In genomic region chr12:92764820-92765219, GRCh38 we compare ENCODE assay signal across 17 cellular contexts.
DNase-seq lines count a peak whose midpoint lies in the region; ATAC-seq, FAIRE-seq and TF ChIP-seq lines count a peak whose summit lies in the region.
"Had no signal": no experiment of that assay in that cellular context is flagged by ENCODE, and none has a peak within 500 bp of the region (broad histone marks: within the 10 kb centered on the region; RNA-seq: fewer than 3 reads in every experiment).

No MANE protein-coding gene starts in this region.

- WGBS in GM23248 (ENCODE audit: low coverage in 1 of 2, low lambda C conversion rate in 2 of 2, missing lambda C conversion rate in 2 of 2), 2 experiments, result 81% methylated on average over 5 of the region's 5 CpGs

- peaks cover 5% of the 10 kb centered on the region; the same call in 1 of the 2 replicates for H3F3A ChIP-seq in GM23248 (ENCODE audit: insufficient read depth)

- CTCF ChIA-PET in A673 (lab: Charles Lee), result no interaction called here

- no peaks in the 10 kb centered on the region for H3K9me3 Mint-ChIP-seq in astrocyte (ENCODE audit: unreplicated experiment)
- H3K9me3 Mint-ChIP-seq: CD8-positive, alpha-beta T cell had no signal

- intact Hi-C loops in A673 (cut with micrococcal nuclease; ENCODE audit: unreplicated experiment), result no loop called here

- H3K36me3 ChIP-seq in A673 (ENCODE audit: insufficient read depth, low read length, poor library complexity, severe bottlenecking) (no peaks in the 10 kb centered on the region), GM23248 (ENCODE audit: low read depth) (no peaks in the 10 kb centered on the region), astrocyte (ENCODE audit: insufficient read depth, low read length) (no peaks in the 10 kb centered on the region)
- H3K36me3 ChIP-seq: BE2C had no signal

- no peak overlapping the region for H3K27ac ChIP-seq in A673 (ENCODE audit: low read depth, low read length, poor library complexity, severe bottlenecking)
- no peak overlapping the region for H3K27ac ChIP-seq in GM23248
- no peak overlapping the region for H3K27ac ChIP-seq in astrocyte (ENCODE audit: low read depth, low read length)
- H3K27ac ChIP-seq: SK-N-MC had no signal

- POLR2A ChIA-PET in A673 (lab: Charles Lee; ENCODE audit: low non-redundant PET), result no interaction called here

- no peak for FAIRE-seq in astrocyte (lab: Jason Lieb, UNC)

- H3K36me3 Mint-ChIP-seq in astrocyte (ENCODE audit: low read depth, unreplicated experiment), result no peaks in the 10 kb centered on the region
- H3K36me3 Mint-ChIP-seq: CD8-positive, alpha-beta T cell had no signal

- ATAC-seq in HG03025 (IDR thresholded peaks at IDR 0.05; ENCODE audit: low FRiP score, unreplicated experiment), result no peak
- ATAC-seq in GM19035 (IDR thresholded peaks at IDR 0.05; ENCODE audit: unreplicated experiment), result no peak
- no peak for ATAC-seq in esophagus mucosa
- ATAC-seq: CD8-positive, alpha-beta T cell had no signal

- no peaks in the 10 kb centered on the region for H4K20me1 ChIP-seq in GM23248 (ENCODE audit: insufficient read depth)
- no peaks in the 10 kb centered on the region for H4K20me1 ChIP-seq in astrocyte (ENCODE audit: insufficient read depth, low read length)

- no peak overlapping the region for H3K9ac ChIP-seq in GM23248
- H3K9ac ChIP-seq in astrocyte (ENCODE audit: low read length), result no peak overlapping the region

- H3K4me3 Mint-ChIP-seq in astrocyte (ENCODE audit: unreplicated experiment), result no peak overlapping the region
- H3K4me3 Mint-ChIP-seq: CD8-positive, alpha-beta T cell had no signal

- H3K27me3 ChIP-seq in A673 (replicated peaks; ENCODE audit: insufficient read depth, low read depth, low read length, poor library complexity) (no peaks in the 10 kb centered on the region), GM23248 (replicated peaks; ENCODE audit: insufficient read depth) (no peaks in the 10 kb centered on the region), astrocyte (ENCODE audit: insufficient read depth, low read length) (no peaks in the 10 kb centered on the region)
- H3K27me3 ChIP-seq: BE2C had no signal

- H3K4me3 ChIP-seq in A673 (ENCODE audit: low read depth, low read length, poor library complexity, severe bottlenecking) (no peak overlapping the region), GM23248 (no peak overlapping the region), astrocyte (ENCODE audit: insufficient read depth, low read depth, low read length) (no peak overlapping the region)
- H3K4me3 ChIP-seq: SK-N-MC had no signal

- H2AFZ ChIP-seq in GM23248, result no peak overlapping the region
- H2AFZ ChIP-seq in astrocyte (ENCODE audit: low read depth, low read length), result no peak overlapping the region

- H3K9me2 ChIP-seq in GM23248 (ENCODE audit: insufficient read depth), result no peaks in the 10 kb centered on the region

- peak overlapping the region; percentile 48 for H3K27ac Mint-ChIP-seq in astrocyte (ENCODE audit: unreplicated experiment)
- H3K27ac Mint-ChIP-seq: CD8-positive, alpha-beta T cell had no signal

- peak; percentile 43 for DNase-seq in A673 (ENCODE audit: low spot score)
- DNase-seq in GM23248, result peak; percentile 22
- peak; percentile 41 for DNase-seq in astrocyte (ENCODE audit: low read depth)
- peak; percentile 80 for DNase-seq in iris pigment epithelial cell (ENCODE audit: low read depth)
- DNase-seq in NOMO-1 treated with dmso at 0.1 percent for 144 hours (lab: John Stamatoyannopoulos, UW; ENCODE audit: unreplicated experiment), result no peak
- DNase-seq: BE2C; CD8-positive, alpha-beta T cell; HCEC 1CT; NCI-H1436 treated with DMSO at 0.1 percent for 48 hours; NCI-H2081; NCI-H2227 treated with DMSO at 0.1 percent for 48 hours; NCI-H526; NK-92 treated with Interleukin-12 subunit alpha and Interleukin-12 subunit beta, amount 100 ng/mL, for 24 hours had no signal

- in situ Hi-C loops in GM23248 (cut with MboI), result no loop called here

- H3K27me3 Mint-ChIP-seq in astrocyte (ENCODE audit: low read depth, unreplicated experiment), result no peaks in the 10 kb centered on the region

- H3K79me2 ChIP-seq in GM23248 (ENCODE audit: insufficient read depth) (no peaks in the 10 kb centered on the region), astrocyte (ENCODE audit: insufficient read depth, low read length) (no peaks in the 10 kb centered on the region)

- H3K9me3 ChIP-seq in A673 (ENCODE audit: low read depth, low read length, poor library complexity, severe bottlenecking), result no peaks in the 10 kb centered on the region
- H3K9me3 ChIP-seq in GM23248 (ENCODE audit: low read depth), result no peaks in the 10 kb centered on the region
- no peaks in the 10 kb centered on the region for H3K9me3 ChIP-seq in astrocyte (ENCODE audit: insufficient read depth, low read depth, low read length)
- H3K9me3 ChIP-seq: BE2C had no signal

- BruUV-seq in A673 (replicated peaks; lab: Mats Ljungman, UMichigan), result no TSS peak

- H3K4me1 ChIP-seq in A673 (ENCODE audit: insufficient read depth, low read length, poor library complexity, severe bottlenecking) (peaks cover 14% of the 10 kb centered on the region), GM23248 (ENCODE audit: insufficient read depth) (peaks cover 7% of the 10 kb centered on the region), astrocyte (ENCODE audit: insufficient read depth, low read length) (peaks cover 5% of the 10 kb centered on the region)
- H3K4me1 ChIP-seq: BE2C had no signal

- no peak for TF ChIP-seq CTCF in A673 (conservative IDR thresholded peaks at IDR 0.05; ENCODE audit: low read depth, low read length)
- no peak for TF ChIP-seq CTCF in astrocyte (IDR thresholded peaks at IDR 0.05; ENCODE audit: insufficient read depth, low read depth, low read length)

- no peak overlapping the region for H3K4me2 ChIP-seq in GM23248 (ENCODE audit: unreplicated experiment)
- no peak overlapping the region for H3K4me2 ChIP-seq in astrocyte (ENCODE audit: low read length)

- H3K4me1 Mint-ChIP-seq in astrocyte (ENCODE audit: low read depth, unreplicated experiment), result peaks cover 22% of the 10 kb centered on the region
